ENCODE assay signal across 16 cellular contexts in genomic region chr4:83767017-83767541, GRCh38.
"Had no signal": no experiment of that assay in that cellular context is flagged by ENCODE, and none has a peak within 500 bp of the region (broad histone marks: within the 10 kb centered on the region; RNA-seq: fewer than 3 reads in every experiment).

No MANE protein-coding gene starts in this region.

- H3K36me3 ChIP-seq: SJSA1 had no signal

- H3K4me3 ChIP-seq: SJSA1, SK-N-MC had no signal

- H3K27ac ChIP-seq: RWPE1, SJSA1, SK-N-MC had no signal

- H3K9me3 ChIP-seq: SJSA1 had no signal

- DNase-seq: KBM-7, MV-4-11, NCI-H1048, NCI-H1105, NCI-H1436, NCI-H187, NCI-H2029 treated with DMSO at 0.1 percent for 48 hours, NCI-H2171, NCI-H524, NCI-H526 treated with DMSO at 0.1 percent for 48 hours, NCI-H82, SIG-M5, T-helper 2 cell had no signal
